ENCODE assay signal across 9 cellular contexts in genomic region chr3:50610181-50610971, GRCh38. TPM values are rescaled to one million over a fixed set of nuclear protein-coding genes. Genes with fewer than 3 reads are reported as not detected.
DNase-seq lines count a peak whose midpoint lies in the region; ATAC-seq and TF ChIP-seq lines count a peak whose summit lies in the region.
"Had no signal": no experiment of that assay in that cellular context is flagged by ENCODE, and none has a peak within 500 bp of the region (broad histone marks: within the 10 kb centered on the region; RNA-seq: fewer than 3 reads in every experiment).

No MANE protein-coding gene starts in this region.

- no peak for TF ChIP-seq CTCF in IMR-90 (conservative IDR thresholded peaks at IDR 0.05; ENCODE audit: low read depth, low read length)

- no peak overlapping the region for H2BK120ac ChIP-seq in IMR-90 (ENCODE audit: low read depth, low read length)

- peaks cover 16% of the 10 kb centered on the region; the same call in 1 of the 2 replicates for H3K36me3 ChIP-seq in IMR-90 (ENCODE audit: control insufficient read depth, insufficient read depth, low read length)

- H3K4me2 ChIP-seq in IMR-90 (ENCODE audit: low read depth, low read length), result peak overlapping the region; percentile 92

- peak overlapping the region; percentile 66; the same call in 1 of the 2 replicates for H3K4ac ChIP-seq in IMR-90 (ENCODE audit: low read depth, low read length)

- WGBS in IMR-90 (ENCODE audit: extremely low coverage in 2 of 2, insufficient read length in 1 of 2), 2 experiments, result no CpG with 5 or more reads among the region's 6 CpGs

- H3K9me3 Mint-ChIP-seq in stimulated activated memory B cell treated with anti-CD40 and anti-IgM and Interleukin-4, amounts not matched to agents 10 μg/mL and 1 μg/mL and 100 μg/mL, for 72 hours, result no peaks in the 10 kb centered on the region

- CTCF ChIA-PET in IMR-90 (lab: Yijun Ruan, JAX) (interaction anchor here (0.8 to 1.5 kb wide), 2 partner anchors 39 to 68 kb away, joined by 3 to 5 read pairs; no protein-coding TSS in a partner anchor), HEK293T (lab: Yijun Ruan, JAX) (no interaction called here)

- no TSS peak for BruUV-seq in IMR-90 (replicated peaks; lab: Mats Ljungman, UMichigan)

- H3K36me3 Mint-ChIP-seq in stimulated activated memory B cell treated with anti-CD40 and anti-IgM and Interleukin-4, amounts not matched to agents 10 μg/mL and 1 μg/mL and 100 μg/mL, for 72 hours, result peaks cover 56% of the 10 kb centered on the region

- peak overlapping the region; percentile 70 for H3K14ac ChIP-seq in IMR-90 (replicated peaks; ENCODE audit: low read depth, low read length)

- H3K27ac ChIP-seq in IMR-90 (ENCODE audit: insufficient read depth, low read length), result peak overlapping the region; percentile 79; the same call in 1 of the 2 replicates

- in situ Hi-C loops in IMR-90 (cut with MboI; ENCODE audit: low sequenced_read_pairs), result loop anchor here (5.0 to 25.0 kb wide), 2 partner anchors 38 to 1077 kb away; no protein-coding TSS in a partner anchor

- no peak for ATAC-seq in IMR-90 (ENCODE audit: low read depth)
- ATAC-seq in stimulated activated memory B cell treated with anti-CD40 and anti-IgM and Interleukin-4, amounts not matched to agents 10 μg/mL and 1 μg/mL and 100 μg/mL, for 72 hours, result no peak

- H3K4me1 Mint-ChIP-seq in stimulated activated memory B cell treated with anti-CD40 and anti-IgM and Interleukin-4, amounts not matched to agents 10 μg/mL and 1 μg/mL and 100 μg/mL, for 72 hours, result peaks cover 62% of the 10 kb centered on the region

- no peak for TF ChIP-seq RAD21 in IMR-90 (IDR thresholded peaks at IDR 0.05; ENCODE audit: low read length)

- peak overlapping the region; percentile 79 for H3K23ac ChIP-seq in IMR-90 (ENCODE audit: low read depth, low read length)

- no peaks in the 10 kb centered on the region for H3K27me3 Mint-ChIP-seq in stimulated activated memory B cell treated with anti-CD40 and anti-IgM and Interleukin-4, amounts not matched to agents 10 μg/mL and 1 μg/mL and 100 μg/mL, for 72 hours

- no peak overlapping the region for H4K8ac ChIP-seq in IMR-90 (ENCODE audit: low read depth in 2 of 2, low read length in 2 of 2)

- TF ChIP-seq POLR2A in IMR-90 (IDR thresholded peaks at IDR 0.05; ENCODE audit: low read depth, low read length), result no peak

- no peak overlapping the region for H2BK20ac ChIP-seq in IMR-90 (ENCODE audit: low read depth, low read length)

- dilution Hi-C loops in IMR-90 (cut with HindIII; ENCODE audit: low sequenced_read_pairs, unreplicated experiment), result no loop called here

- H2AFZ ChIP-seq in IMR-90 (replicated peaks; ENCODE audit: low read length, poor library complexity), result peak overlapping the region; percentile 94

- H2AK5ac ChIP-seq in IMR-90 (ENCODE audit: low read depth, low read length), result peak overlapping the region; percentile 70

- peaks cover 4% of the 10 kb centered on the region for H3K4me1 ChIP-seq in IMR-90 (ENCODE audit: control insufficient read depth, insufficient read depth, low read length)

- H3K18ac ChIP-seq in IMR-90 (ENCODE audit: low read depth, low read length), result no peak overlapping the region

- no peaks in the 10 kb centered on the region for H4K20me1 ChIP-seq in IMR-90 (ENCODE audit: insufficient read depth, low read length)

- H3K79me1 ChIP-seq in IMR-90 (ENCODE audit: low read depth in 1 of 2, low read length in 2 of 2), result peaks cover 13% of the 10 kb centered on the region in 2 experiments; a peak in 3 of 4 replicates

- intact Hi-C loops in IMR-90 (cut with micrococcal nuclease), result loop anchor here (10.0 kb wide), 1 partner anchor 1054 kb away; no protein-coding TSS in a partner anchor

- H3K9ac ChIP-seq in IMR-90 (ENCODE audit: low read depth, low read length), result peak overlapping the region; percentile 70

- H3K9me1 ChIP-seq in IMR-90 (ENCODE audit: insufficient read depth, low read length), result peaks cover 11% of the 10 kb centered on the region

- H3K56ac ChIP-seq in IMR-90 (ENCODE audit: extremely low read depth, insufficient read depth, low read length), result no peak overlapping the region

- no peaks in the 10 kb centered on the region for H3K27me3 ChIP-seq in IMR-90 (ENCODE audit: control insufficient read depth, insufficient read depth, low read length)

- DNase-seq in IMR-90 (no peak), HPDE6-E6E7 (ENCODE audit: extremely low spot score) (no peak), NCI-H2227 (lab: John Stamatoyannopoulos, UW; ENCODE audit: unreplicated experiment) (no peak), NCI-H1417 (lab: John Stamatoyannopoulos, UW) (no peak), HEK293T (ENCODE audit: extremely low spot score) (no peak)
- peak; percentile 81 for DNase-seq in activated effector memory CD4-positive, alpha-beta T cell treated with anti-CD3 and anti-CD28 coated beads, Interleukin-2, amount 50 U/mL, for 16 hours
- DNase-seq: NCI-H2029 treated with DMSO at 0.1 percent for 48 hours had no signal

- H2BK15ac ChIP-seq in IMR-90 (ENCODE audit: low read depth, low read length), result no peak overlapping the region

- H3K27ac Mint-ChIP-seq in stimulated activated memory B cell treated with anti-CD40 and anti-IgM and Interleukin-4, amounts not matched to agents 10 μg/mL and 1 μg/mL and 100 μg/mL, for 72 hours, result peak overlapping the region; percentile 87

- no peak overlapping the region for H4K5ac ChIP-seq in IMR-90 (ENCODE audit: low read depth, low read length)

- peak overlapping the region; percentile 79 for H3K4me3 Mint-ChIP-seq in stimulated activated memory B cell treated with anti-CD40 and anti-IgM and Interleukin-4, amounts not matched to agents 10 μg/mL and 1 μg/mL and 100 μg/mL, for 72 hours

- H3K9me3 ChIP-seq in IMR-90 (ENCODE audit: control insufficient read depth, insufficient read depth, low read length) (no peaks in the 10 kb centered on the region), iPS-18c (ENCODE audit: control insufficient read depth, insufficient read depth, low read length) (no peaks in the 10 kb centered on the region)

- no peak overlapping the region for H2BK5ac ChIP-seq in IMR-90 (ENCODE audit: low read depth, low read length, poor library complexity, severe bottlenecking)

- peak overlapping the region; percentile 86 for H2AK9ac ChIP-seq in IMR-90 (replicated peaks; ENCODE audit: low read depth, low read length, poor library complexity)

- H4K91ac ChIP-seq in IMR-90 (ENCODE audit: insufficient read depth, low read depth, low read length), result no peak overlapping the region

- POLR2A ChIA-PET in IMR-90 (lab: Charles Lee; ENCODE audit: unreplicated experiment) (no interaction called here), HEK293T (lab: Yijun Ruan, JAX) (interaction anchor here (1.1 to 3.3 kb wide), 5 partner anchors 12 to 273 kb away, joined by 3 to 26 read pairs (median 5); partner anchors contain the start of gene HEMK1)

- H3K4me3 ChIP-seq in IMR-90 (ENCODE audit: insufficient read depth, low read depth, low read length), result peak overlapping the region; percentile 81
- H3K4me3 ChIP-seq in iPS-18c (ENCODE audit: insufficient read depth, low read depth, low read length), result peak overlapping the region; percentile 61; the same call in 1 of the 2 replicates

TF ChIP-seq in IMR-90, 13 proteins besides CTCF, POLR2A, EP300 and RAD21 (continues in another document):
- TF ChIP-seq MXI1 (IDR thresholded peaks at IDR 0.05; ENCODE audit: borderline replicate concordance, low read depth, low read length) (no peak), RFX5 (IDR thresholded peaks at IDR 0.05; ENCODE audit: low read depth, low read length) (no peak), CHD1 (IDR thresholded peaks at IDR 0.05; ENCODE audit: low read depth, low read length) (no peak), BHLHE40 (IDR thresholded peaks at IDR 0.05; ENCODE audit: low read depth, low read length) (no peak), CEBPB (IDR thresholded peaks at IDR 0.05; ENCODE audit: low read depth, low read length) (no peak)

TF ChIP-seq in HEK293T, 16 proteins besides CTCF, POLR2A, EP300 and RAD21:
- TF ChIP-seq L3MBTL2 (conservative IDR thresholded peaks at IDR 0.05), result no peak
- TF ChIP-seq ARNT (IDR thresholded peaks at IDR 0.05), result no peak
- TF ChIP-seq, protein P1, sequence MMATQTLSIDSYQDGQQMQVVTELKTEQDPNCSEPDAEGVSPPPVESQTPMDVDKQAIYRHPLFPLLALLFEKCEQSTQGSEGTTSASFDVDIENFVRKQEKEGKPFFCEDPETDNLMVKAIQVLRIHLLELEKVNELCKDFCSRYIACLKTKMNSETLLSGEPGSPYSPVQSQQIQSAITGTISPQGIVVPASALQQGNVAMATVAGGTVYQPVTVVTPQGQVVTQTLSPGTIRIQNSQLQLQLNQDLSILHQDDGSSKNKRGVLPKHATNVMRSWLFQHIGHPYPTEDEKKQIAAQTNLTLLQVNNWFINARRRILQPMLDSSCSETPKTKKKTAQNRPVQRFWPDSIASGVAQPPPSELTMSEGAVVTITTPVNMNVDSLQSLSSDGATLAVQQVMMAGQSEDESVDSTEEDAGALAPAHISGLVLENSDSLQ (IDR thresholded peaks at IDR 0.05), result no peak
- no peak for TF ChIP-seq BHLHE40 (IDR thresholded peaks at IDR 0.05; ENCODE audit: borderline replicate concordance)
- no peak for TF ChIP-seq FOXM1 (IDR thresholded peaks at IDR 0.05; ENCODE audit: borderline replicate concordance)
- TF ChIP-seq FOXK2 (IDR thresholded peaks at IDR 0.05), result no peak
- no peak for TF ChIP-seq LEF1 (IDR thresholded peaks at IDR 0.05; ENCODE audit: borderline replicate concordance)
- TF ChIP-seq SP1 (IDR thresholded peaks at IDR 0.05), result no peak

RNA-seq across cellular contexts. Expression of gene CISH, which starts 1.2 kb away (rescaled TPM):
- total RNA-seq in IMR-90 (2012; rRNA removed), result 0.83 and 0.90 TPM in 2 replicates
- polyA plus RNA-seq in IMR-90 (2012; rRNA removed), result 4.0 and 4.6 TPM in 2 replicates
- 2.3 and 5.7 TPM in 2 replicates for polyA plus RNA-seq in IMR-90 (2012; cell fraction: cytosol; rRNA removed)
- 3.0 and 6.5 TPM in 2 replicates for polyA plus RNA-seq in IMR-90 (2012; cell fraction: nucleus; rRNA removed; ENCODE audit: low replicate concordance)

RNA-seq across cellular contexts. Expression of gene MAPKAPK3, which starts 6.6 kb away (rescaled TPM):
- 48.3 and 57.2 TPM in 2 replicates for total RNA-seq in IMR-90 (2012; rRNA removed)
- polyA plus RNA-seq in IMR-90 (2012; rRNA removed), result 38.3 and 43.8 TPM in 2 replicates
- polyA plus RNA-seq in IMR-90 (2012; cell fraction: cytosol; rRNA removed), result 29.7 and 33.1 TPM in 2 replicates
- polyA plus RNA-seq in IMR-90 (2012; cell fraction: nucleus; rRNA removed; ENCODE audit: low replicate concordance), result 23.5 and 28.3 TPM in 2 replicates

RNA-seq across cellular contexts. Expression of gene HEMK1, which starts 41.1 kb away (rescaled TPM):
- 12.5 and 17.2 TPM in 2 replicates for total RNA-seq in IMR-90 (2012; rRNA removed)
- 20.6 and 20.8 TPM in 2 replicates for polyA plus RNA-seq in IMR-90 (2012; rRNA removed)
- polyA plus RNA-seq in IMR-90 (2012; cell fraction: cytosol; rRNA removed), result 15.0 and 16.7 TPM in 2 replicates
- polyA plus RNA-seq in IMR-90 (2012; cell fraction: nucleus; rRNA removed; ENCODE audit: low replicate concordance), result 99.7 and 105 TPM in 2 replicates

RNA-seq across cellular contexts. Expression of gene C3orf18, which starts 42.8 kb away (rescaled TPM):
- total RNA-seq in IMR-90 (2012; rRNA removed), result 6.8 and 6.9 TPM in 2 replicates
- 10.6 and 10.9 TPM in 2 replicates for polyA plus RNA-seq in IMR-90 (2012; rRNA removed)
- 9.5 and 9.9 TPM in 2 replicates for polyA plus RNA-seq in IMR-90 (2012; cell fraction: cytosol; rRNA removed)
- polyA plus RNA-seq in IMR-90 (2012; cell fraction: nucleus; rRNA removed; ENCODE audit: low replicate concordance), result 29.0 and 30.6 TPM in 2 replicates
